22 cellular contexts compared by ENCODE assay signal in the genomic region with DNA sequence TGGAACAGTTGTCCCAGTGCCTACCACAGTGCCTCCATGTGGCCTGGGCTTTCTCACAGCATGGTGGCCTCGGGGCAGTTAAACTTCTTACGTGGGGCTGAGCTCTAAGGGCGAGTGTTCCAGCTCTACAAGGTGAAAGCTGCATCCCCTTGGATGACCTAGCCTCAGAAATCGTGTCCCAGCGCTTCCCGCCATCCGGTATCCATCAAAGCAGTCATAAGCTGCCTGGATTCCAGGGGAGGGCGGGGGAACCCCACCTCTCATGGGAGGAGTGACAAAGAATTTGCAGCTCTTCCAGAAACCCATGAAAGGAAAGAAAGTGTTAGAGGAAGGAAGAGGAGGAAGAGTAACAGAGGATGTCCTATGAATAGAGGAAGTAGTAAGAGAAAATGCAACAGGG.
"Had no signal": no experiment of that assay in that cellular context is flagged by ENCODE, and none has a peak within 500 bp of the region (broad histone marks: within the 10 kb centered on the region; RNA-seq: fewer than 3 reads in every experiment).

No MANE protein-coding gene starts in this region.

- H3K9me3 ChIP-seq: colonic mucosa, right lobe of liver, thyroid gland had no signal

- H3K27me3 ChIP-seq: right lobe of liver had no signal

- H3K4me3 ChIP-seq: colonic mucosa, lung, right lobe of liver, smooth muscle cell, thyroid gland had no signal

- H3K27ac ChIP-seq: colonic mucosa, parathyroid adenoma, right lobe of liver, thyroid gland had no signal

- H3K9me3 Mint-ChIP-seq: dendritic cell treated with granulocyte-macrophage colony-stimulating factor and Interleukin-4, amounts not matched to agents 40 ng/mL and 50 ng/mL, for 4 days; neural crest cell had no signal

- H3K4me3 Mint-ChIP-seq: dendritic cell treated with granulocyte-macrophage colony-stimulating factor and Interleukin-4, amounts not matched to agents 40 ng/mL and 50 ng/mL, for 4 days; memory B cell; naive B cell; natural killer cell treated with Interleukin-12 subunit alpha and Interleukin-12 subunit beta and Interleukin-15 and Interleukin-18, amount 100 ng/mL, for 72 hours; stimulated activated naive CD8-positive, alpha-beta T cell treated with anti-CD3 and anti-CD28 coated beads, Interleukin-15, amount 100 ng/mL, for 72 hours had no signal

- H3K27ac Mint-ChIP-seq: dendritic cell treated with granulocyte-macrophage colony-stimulating factor and Interleukin-4, amounts not matched to agents 40 ng/mL and 50 ng/mL, for 4 days; memory B cell; naive B cell; natural killer cell treated with Interleukin-12 subunit alpha and Interleukin-12 subunit beta and Interleukin-15 and Interleukin-18, amount 100 ng/mL, for 72 hours; progenitor cell of endocrine pancreas; stimulated activated naive CD8-positive, alpha-beta T cell treated with anti-CD3 and anti-CD28 coated beads, Interleukin-15, amount 100 ng/mL, for 72 hours had no signal

- H3K9ac ChIP-seq: parathyroid adenoma had no signal

- H3K36me3 ChIP-seq: colonic mucosa, right lobe of liver, thyroid gland had no signal

- DNase-seq: colonic mucosa; effector CD8-positive, alpha-beta T cell; kidney; naive B cell; right lobe of liver; stimulated activated CD4-positive, alpha-beta T cell treated with anti-CD3 and anti-CD28 coated beads, Interleukin-12 subunit alpha, Interleukin-12 subunit beta, amount 100 ng/mL, for 4 hours; stimulated activated CD4-positive, alpha-beta T cell treated with anti-CD3 and anti-CD28 coated beads, Interleukin-1b, Interleukin-23, amount 100 ng/mL, for 48 hours; stimulated activated CD4-positive, alpha-beta T cell treated with anti-CD3 and anti-CD28 coated beads, Interleukin-4, amount 100 ng/mL, for 1 hour; stimulated activated CD8-positive, alpha-beta memory T cell treated with anti-CD3 and anti-CD28 coated beads, Interleukin-4, amount 100 ng/mL, for 48 hours; stimulated activated naive CD4-positive, alpha-beta T cell; stimulated activated naive CD8-positive, alpha-beta T cell treated with anti-CD3 and anti-CD28 coated beads, Interleukin-15, amount 100 ng/mL, for 72 hours; thyroid gland; trophoblast cell had no signal

- ATAC-seq: left lobe of liver; natural killer cell treated with Interleukin-12 subunit alpha and Interleukin-12 subunit beta and Interleukin-15 and Interleukin-18, amount 100 ng/mL, for 72 hours; right lobe of liver; stimulated activated naive CD8-positive, alpha-beta T cell treated with anti-CD3 and anti-CD28 coated beads, Interleukin-15, amount 100 ng/mL, for 72 hours had no signal

- H3K4me1 Mint-ChIP-seq: memory B cell; stimulated activated naive CD8-positive, alpha-beta T cell treated with anti-CD3 and anti-CD28 coated beads, Interleukin-15, amount 100 ng/mL, for 72 hours had no signal

- H3K4me1 ChIP-seq: colonic mucosa, parathyroid adenoma had no signal
